In genomic region chr11:78046486-78046854, GRCh38 we compare ENCODE assay signal across 12 cellular contexts. TPM values are rescaled to one million over a fixed set of nuclear protein-coding genes. Genes with fewer than 3 reads are reported as not detected.
DNase-seq lines count a peak whose midpoint lies in the region; ATAC-seq, FAIRE-seq and TF ChIP-seq lines count a peak whose summit lies in the region.
"Had no signal": no experiment of that assay in that cellular context is flagged by ENCODE, and none has a peak within 500 bp of the region (broad histone marks: within the 10 kb centered on the region; RNA-seq: fewer than 3 reads in every experiment).

No MANE protein-coding gene starts in this region.

- FAIRE-seq in K562 (lab: Jason Lieb, UNC) = no peak

- no peak overlapping the region for H3K27ac ChIP-seq in A673 (ENCODE audit: low read depth, low read length, poor library complexity, severe bottlenecking)
- H3K27ac ChIP-seq in KMS-11 = no peak overlapping the region
- no peak overlapping the region for H3K27ac ChIP-seq in K562 (ENCODE audit: extremely low read depth, low read depth, low read length)

- TF ChIP-seq CTCF in A673 (conservative IDR thresholded peaks at IDR 0.05; ENCODE audit: low read depth, low read length) = peak; percentile 6; the same call in 1 of the 2 replicates
- TF ChIP-seq CTCF in KMS-11 (conservative IDR thresholded peaks at IDR 0.05; ENCODE audit: low read depth, low read length) = peak; percentile 29
- TF ChIP-seq CTCF in K562 (IDR thresholded peaks at IDR 0.05 in 2 of 3, conservative IDR thresholded peaks at IDR 0.05 in 1 of 3; ENCODE audit: insufficient read depth in 2 of 3, low read depth in 1 of 3, low read length in 3 of 3) = no peak
- peak; percentile 14 for TF ChIP-seq CTCF in neural crest cell (conservative IDR thresholded peaks at IDR 0.05)

- H3K27me3 ChIP-seq in A673 (replicated peaks; ENCODE audit: insufficient read depth, low read depth, low read length, poor library complexity) (no peaks in the 10 kb centered on the region), KMS-11 (ENCODE audit: insufficient read depth, low read depth) (no peaks in the 10 kb centered on the region), K562 (ENCODE audit: control insufficient read depth in 2 of 2, insufficient read depth in 2 of 2, low read length in 2 of 2) (no peaks in the 10 kb centered on the region)
- H3K27me3 ChIP-seq: heart left ventricle, testis had no signal

- intact Hi-C loops in A673 (cut with micrococcal nuclease; ENCODE audit: unreplicated experiment) = loop anchor here (1.0 to 5.0 kb wide), 2 partner anchors 52 to 269 kb away; partner anchors contain the start of gene INTS4
- intact Hi-C loops in K562 (cut with micrococcal nuclease) = loop anchor here (2.0 to 10.0 kb wide), 4 partner anchors 44 to 392 kb away; partner anchors contain the start of genes AAMDC and RSF1
- intact Hi-C loops in cardiac septum (cut with DNase I) = loop anchor here (5.0 kb wide), 1 partner anchor 224 kb away; the partner anchor contains the start of genes AAMDC and RSF1

- H4K20me1 ChIP-seq in KMS-11 (ENCODE audit: insufficient read depth) (no peaks in the 10 kb centered on the region), K562 (replicated peaks; ENCODE audit: control insufficient read depth, insufficient read depth, low read length) (no peaks in the 10 kb centered on the region)

- H3K4me3 ChIP-seq in A673 (ENCODE audit: low read depth, low read length, poor library complexity, severe bottlenecking) (no peak overlapping the region), KMS-11 (IDR thresholded peaks at IDR 0.05; ENCODE audit: insufficient read depth, low read depth, low read length) (no peak overlapping the region), K562 (no peak overlapping the region)

- no peaks in the 10 kb centered on the region for H3K36me3 Mint-ChIP-seq in neural crest cell (ENCODE audit: low read depth)
- H3K36me3 Mint-ChIP-seq: naive thymus-derived CD4-positive, alpha-beta T cell had no signal

- peaks cover 24% of the 10 kb centered on the region for H3K4me1 Mint-ChIP-seq in neural crest cell

- H3K9me3 ChIP-seq in A673 (ENCODE audit: low read depth, low read length, poor library complexity, severe bottlenecking) (no peaks in the 10 kb centered on the region), K562 (replicated peaks; ENCODE audit: control insufficient read depth, insufficient read depth, low read depth, low read length) (no peaks in the 10 kb centered on the region)
- H3K9me3 ChIP-seq: heart left ventricle, testis had no signal

- H3K9me3 Mint-ChIP-seq in neural crest cell = no peaks in the 10 kb centered on the region
- H3K9me3 Mint-ChIP-seq: naive thymus-derived CD4-positive, alpha-beta T cell had no signal

- no peak for TF ChIP-seq POLR2A in K562 (conservative IDR thresholded peaks at IDR 0.05)

- H3K36me3 ChIP-seq in A673 (ENCODE audit: insufficient read depth, low read length, poor library complexity, severe bottlenecking) = no peaks in the 10 kb centered on the region
- H3K36me3 ChIP-seq in KMS-11 (ENCODE audit: insufficient read depth) = no peaks in the 10 kb centered on the region
- H3K36me3 ChIP-seq in K562 (ENCODE audit: control insufficient read depth, insufficient read depth, low read length) = no peaks in the 10 kb centered on the region
- H3K36me3 ChIP-seq: heart left ventricle had no signal

- H3K4me2 ChIP-seq in KMS-11 (peak overlapping the region; percentile 89; the same call in 1 of the 2 replicates), K562 (ENCODE audit: insufficient read depth, low read length) (peak overlapping the region; percentile 67)

- H3K4me1 ChIP-seq in A673 (ENCODE audit: insufficient read depth, low read length, poor library complexity, severe bottlenecking) = peaks cover 14% of the 10 kb centered on the region
- peaks cover 15% of the 10 kb centered on the region for H3K4me1 ChIP-seq in KMS-11 (ENCODE audit: low read depth, poor library complexity, severe bottlenecking)
- H3K4me1 ChIP-seq in K562 (replicated peaks in 1 of 2; ENCODE audit: control insufficient read depth in 2 of 2, insufficient read depth in 2 of 2, low read length in 2 of 2) = peaks cover 27 to 33% of the 10 kb centered on the region in 2 experiments

- H3K27me3 Mint-ChIP-seq in neural crest cell (ENCODE audit: low read depth) = no peaks in the 10 kb centered on the region
- H3K27me3 Mint-ChIP-seq: naive thymus-derived CD4-positive, alpha-beta T cell had no signal

- no peak overlapping the region for H3K4me3 Mint-ChIP-seq in neural crest cell

- no peak for TF ChIP-seq EP300 in K562 (IDR thresholded peaks at IDR 0.05; ENCODE audit: low read length)

- POLR2A ChIA-PET in A673 (lab: Charles Lee; ENCODE audit: low non-redundant PET) (no interaction called here), K562 (lab: Yijun Ruan, JAX) (interaction anchor here (0.6 to 1.4 kb wide), 3 partner anchors 18 to 173 kb away, joined by 3 to 4 read pairs (median 3); no protein-coding TSS in a partner anchor)

- in situ Hi-C loops in K562 (cut with MboI) = no loop called here

- peak overlapping the region; percentile 95 for H2AFZ ChIP-seq in KMS-11 (ENCODE audit: low read depth)
- peak overlapping the region; percentile 90 for H2AFZ ChIP-seq in K562 (ENCODE audit: low read depth, low read length)

- no peaks in the 10 kb centered on the region for H3K9me1 ChIP-seq in K562 (ENCODE audit: control insufficient read depth, insufficient read depth, low read length)

- ATAC-seq in K562 = peak; percentile 3; the same call in 1 of the 3 replicates

- BruUV-seq in A673 (replicated peaks; lab: Mats Ljungman, UMichigan) = no TSS peak
- BruUV-seq in K562 (replicated peaks; lab: Mats Ljungman, UMichigan) = no TSS peak

- WGBS in K562 (ENCODE audit: insufficient coverage, low coverage, missing lambda C conversion rate) = 19% methylated on average over 4 of the region's 6 CpGs

- H3K79me2 ChIP-seq in KMS-11 (ENCODE audit: insufficient read depth, low read depth) (no peaks in the 10 kb centered on the region), K562 (ENCODE audit: control insufficient read depth, insufficient read depth, low read length) (no peaks in the 10 kb centered on the region)

- H3K27ac Mint-ChIP-seq in neural crest cell (ENCODE audit: unreplicated experiment) = peak overlapping the region; percentile 46

- no peak for DNase-seq in A673 (ENCODE audit: low spot score)
- DNase-seq in K562 (ENCODE audit: extremely low read depth in 1 of 4, low spot score in 3 of 4) = no peak
- DNase-seq in neural crest cell (ENCODE audit: low read depth, low spot score) = no peak
- DNase-seq in UCSD-AML1 (lab: John Stamatoyannopoulos, UW; ENCODE audit: unreplicated experiment) = no peak
- DNase-seq in NCI-H446 (lab: John Stamatoyannopoulos, UW) = no peak
- DNase-seq in NCI-H748 treated with DMSO at 0.1 percent for 48 hours (lab: John Stamatoyannopoulos, UW) = no peak
- DNase-seq in cardiac septum (ENCODE audit: low spot score) = no peak

- TF ChIP-seq RAD21 in K562 (CRISPR knock-in tag; conservative IDR thresholded peaks at IDR 0.05 in 1 of 2, IDR thresholded peaks at IDR 0.05 in 1 of 2) = no peak

- H3K9ac ChIP-seq in KMS-11 (no peak overlapping the region), K562 (ENCODE audit: insufficient read depth in 1 of 2, low read depth in 2 of 2, low read length in 2 of 2) (peak overlapping the region in 1 of 2 experiments; percentile 77; a peak in 1 of 4 replicates)

- CTCF ChIA-PET in A673 (lab: Charles Lee) (interaction anchor here (0.7 to 1.4 kb wide), 6 partner anchors 9 to 52 kb away, joined by 3 to 6 read pairs (median 4); partner anchors contain the start of gene INTS4), K562 (lab: Yijun Ruan, JAX; ENCODE audit: low intra/inter-chr PET ratio) (interaction anchor here (0.6 to 0.9 kb wide), 2 partner anchors 33 to 46 kb away, joined by 3 read pairs; partner anchors contain the start of gene NDUFC2)

RNA-seq across cellular contexts. Expression of gene THRSP, which starts 17.2 kb away (rescaled TPM):
- total RNA-seq in A673 (2021) (not detected in 2 replicates), K562 (2014; rRNA removed) (0.24 and 0.36 TPM in 2 replicates), K562 (2014; rRNA removed; fragmentation: Illumina TruSeq; extraction: Trizol) (not detected in 2 replicates), K562 (2015; rRNA removed; fragmentation: Illumina TruSeq; extraction: Trizol) (not detected in 2 replicates), K562 (2021) (0.16 and 0.31 TPM in 2 replicates), neural crest cell (not detected in 2 replicates), cardiac septum (2.0 TPM)
- total RNA-seq in K562 (2011; cell fraction: chromatin; rRNA removed; ENCODE audit: low replicate concordance) = 2.3 and 2.8 TPM in 2 replicates
- 2.2 and 2.5 TPM in 2 replicates for total RNA-seq in K562 (2011; cell fraction: nucleolus; rRNA removed)
- total RNA-seq in K562 (2011; cell fraction: nucleoplasm; rRNA removed) = 1.8 and 2.3 TPM in 2 replicates
- polyA plus RNA-seq in K562 (2011; rRNA removed) (0.29 and 0.43 TPM in 2 replicates), K562 (2014; fragmentation: Illumina TruSeq; extraction: Trizol) (0.28 TPM in 2 replicates), K562 (2014; fragmentation: Nextera tagmentation; extraction: Ambion mirVana) (under 1 TPM; 0.23 to 0.34 TPM), K562 (2014; rRNA removed) (0.09 and 0.56 TPM in 2 replicates)
- polyA plus RNA-seq in K562 (2011; cell fraction: cytosol; rRNA removed) = 0.15 and 0.18 TPM in 2 replicates
- polyA plus RNA-seq in K562 (2011; cell fraction: nucleus; rRNA removed) = 1.0 and 1.1 TPM in 2 replicates
- polyA plus RNA-seq in K562 (2012) = 0.13 and 1.6 TPM in 2 replicates
- polyA minus RNA-seq in K562 (2011; rRNA and poly(A)+ RNA removed) = 0.74 TPM in 1 of 2 replicates, not detected in the other
- polyA minus RNA-seq in K562 (2011; cell fraction: cytosol; rRNA and poly(A)+ RNA removed) = not detected in 2 replicates
- polyA minus RNA-seq in K562 (2011; cell fraction: nucleus; rRNA and poly(A)+ RNA removed) = 0.54 TPM in 1 of 2 replicates, not detected in the other
- total RNA-seq: dermis blood vessel endothelial cell; naive thymus-derived CD4-positive, alpha-beta T cell had no signal
- polyA plus RNA-seq: naive thymus-derived CD4-positive, alpha-beta T cell had no signal

RNA-seq across cellular contexts. Expression of gene KCTD14, which starts 23.4 kb away (rescaled TPM):
- total RNA-seq in A673 (2021) = 0.45 and 1.2 TPM in 2 replicates
- 0.40 and 0.51 TPM in 2 replicates for total RNA-seq in K562 (2011; cell fraction: chromatin; rRNA removed; ENCODE audit: low replicate concordance)
- 0.39 TPM in 1 of 2 replicates, not detected in the other for total RNA-seq in K562 (2011; cell fraction: nucleolus; rRNA removed)
- total RNA-seq in K562 (2011; cell fraction: nucleoplasm; rRNA removed) = 0.29 TPM in 1 of 2 replicates, not detected in the other
- 0.08 TPM in 1 of 2 replicates, not detected in the other for total RNA-seq in K562 (2014; rRNA removed)
- total RNA-seq in K562 (2014; rRNA removed; fragmentation: Illumina TruSeq; extraction: Trizol) = 0.11 TPM in 1 of 2 replicates, not detected in the other
- 0.14 and 0.15 TPM in 2 replicates for total RNA-seq in K562 (2015; rRNA removed; fragmentation: Illumina TruSeq; extraction: Trizol)
- total RNA-seq in K562 (2021) = 0.09 and 0.29 TPM in 2 replicates
- 0.11 and 0.20 TPM in 2 replicates for polyA plus RNA-seq in K562 (2011; rRNA removed)
- 0.10 TPM in 1 of 2 replicates, not detected in the other for polyA plus RNA-seq in K562 (2011; cell fraction: cytosol; rRNA removed)
- polyA plus RNA-seq in K562 (2011; cell fraction: nucleus; rRNA removed) = 0.07 and 0.21 TPM in 2 replicates
- polyA plus RNA-seq in K562 (2012) = 0.14 and 0.32 TPM in 2 replicates
- 0.14 and 0.30 TPM in 2 replicates for polyA plus RNA-seq in K562 (2014; fragmentation: Illumina TruSeq; extraction: Trizol)
- polyA plus RNA-seq in K562 (2014; fragmentation: Nextera tagmentation; extraction: Ambion mirVana) = under 1 TPM in 1 of 2 experiments, not detected in 1; 0.29 TPM
- 0.04 TPM in 1 of 2 replicates, not detected in the other for polyA plus RNA-seq in K562 (2014; rRNA removed)
- 0.18 TPM in 1 of 2 replicates, not detected in the other for polyA minus RNA-seq in K562 (2011; rRNA and poly(A)+ RNA removed)
- polyA minus RNA-seq in K562 (2011; cell fraction: cytosol; rRNA and poly(A)+ RNA removed) = not detected in 2 replicates
- polyA minus RNA-seq in K562 (2011; cell fraction: nucleus; rRNA and poly(A)+ RNA removed) = not detected in 2 replicates
- total RNA-seq in neural crest cell = 1.4 and 1.6 TPM in 2 replicates
- total RNA-seq in cardiac septum = 0.13 TPM

RNA-seq across cellular contexts. Expression of gene NDUFC2, which starts 33.2 kb away (rescaled TPM):
- total RNA-seq in A673 (2021) (408 and 425 TPM in 2 replicates), K562 (2014; rRNA removed) (269 and 325 TPM in 2 replicates), K562 (2014; rRNA removed; fragmentation: Illumina TruSeq; extraction: Trizol) (156 and 168 TPM in 2 replicates), K562 (2015; rRNA removed; fragmentation: Illumina TruSeq; extraction: Trizol) (504 and 554 TPM in 2 replicates), K562 (2021) (442 and 486 TPM in 2 replicates), neural crest cell (236 and 251 TPM in 2 replicates), cardiac septum (225 TPM)
- 48.5 and 69.6 TPM in 2 replicates for total RNA-seq in K562 (2011; cell fraction: chromatin; rRNA removed; ENCODE audit: low replicate concordance)
- 160 and 217 TPM in 2 replicates for total RNA-seq in K562 (2011; cell fraction: nucleolus; rRNA removed)
- 103 and 113 TPM in 2 replicates for total RNA-seq in K562 (2011; cell fraction: nucleoplasm; rRNA removed)
- polyA plus RNA-seq in K562 (2011; rRNA removed) (229 and 257 TPM in 2 replicates), K562 (2014; fragmentation: Illumina TruSeq; extraction: Trizol) (355 and 561 TPM in 2 replicates), K562 (2014; fragmentation: Nextera tagmentation; extraction: Ambion mirVana) (1,000 to 10,000 TPM in 1 of 2 experiments, 100 to 1,000 TPM in 1; 987 to 1,119 TPM), K562 (2014; rRNA removed) (473 and 511 TPM in 2 replicates)
- 517 and 937 TPM in 2 replicates for polyA plus RNA-seq in K562 (2011; cell fraction: cytosol; rRNA removed)
- 85.7 and 88.0 TPM in 2 replicates for polyA plus RNA-seq in K562 (2011; cell fraction: nucleus; rRNA removed)
- polyA plus RNA-seq in K562 (2012) = 593 and 1,047 TPM in 2 replicates
- 20.7 and 29.0 TPM in 2 replicates for polyA minus RNA-seq in K562 (2011; rRNA and poly(A)+ RNA removed)
- polyA minus RNA-seq in K562 (2011; cell fraction: cytosol; rRNA and poly(A)+ RNA removed) = 93.0 and 102 TPM in 2 replicates
- polyA minus RNA-seq in K562 (2011; cell fraction: nucleus; rRNA and poly(A)+ RNA removed) = 37.6 and 79.6 TPM in 2 replicates

RNA-seq across cellular contexts. Expression of gene INTS4, which starts 52.0 kb away (rescaled TPM):
- total RNA-seq in A673 (2021) (66.1 and 68.2 TPM in 2 replicates), K562 (2014; rRNA removed) (28.4 and 35.8 TPM in 2 replicates), K562 (2014; rRNA removed; fragmentation: Illumina TruSeq; extraction: Trizol) (50.8 and 53.4 TPM in 2 replicates), K562 (2015; rRNA removed; fragmentation: Illumina TruSeq; extraction: Trizol) (38.5 and 42.6 TPM in 2 replicates), K562 (2021) (48.3 and 49.9 TPM in 2 replicates), neural crest cell (49.7 and 54.4 TPM in 2 replicates), cardiac septum (19.3 TPM)
- 159 and 242 TPM in 2 replicates for total RNA-seq in K562 (2011; cell fraction: chromatin; rRNA removed; ENCODE audit: low replicate concordance)
- total RNA-seq in K562 (2011; cell fraction: nucleolus; rRNA removed) = 85.3 and 92.9 TPM in 2 replicates
- total RNA-seq in K562 (2011; cell fraction: nucleoplasm; rRNA removed) = 108 and 134 TPM in 2 replicates
- polyA plus RNA-seq in K562 (2011; rRNA removed) (48.0 and 48.1 TPM in 2 replicates), K562 (2014; fragmentation: Illumina TruSeq; extraction: Trizol) (35.0 and 41.7 TPM in 2 replicates), K562 (2014; fragmentation: Nextera tagmentation; extraction: Ambion mirVana) (10 to 100 TPM; 31.1 to 44.5 TPM), K562 (2014; rRNA removed) (44.6 and 45.0 TPM in 2 replicates)
- polyA plus RNA-seq in K562 (2011; cell fraction: cytosol; rRNA removed) = 42.6 and 44.6 TPM in 2 replicates
- polyA plus RNA-seq in K562 (2011; cell fraction: nucleus; rRNA removed) = 138 and 151 TPM in 2 replicates
- 34.4 and 51.3 TPM in 2 replicates for polyA plus RNA-seq in K562 (2012)
- polyA minus RNA-seq in K562 (2011; rRNA and poly(A)+ RNA removed) = 77.0 and 79.3 TPM in 2 replicates
- 22.6 and 34.1 TPM in 2 replicates for polyA minus RNA-seq in K562 (2011; cell fraction: cytosol; rRNA and poly(A)+ RNA removed)
- 72.7 and 114 TPM in 2 replicates for polyA minus RNA-seq in K562 (2011; cell fraction: nucleus; rRNA and poly(A)+ RNA removed)

Comparison
In these comparisons a context has a peak if more than half of its experiments do, and no peak if none do; other contexts are left out.
1. CTCF ChIP-seq: peak in A673 (single experiment), KMS-11 (single experiment) and neural crest cell (single experiment); none in K562 (0 of 3).